Comparison of ENCODE assay signal across 8 cellular contexts in the genomic region with DNA sequence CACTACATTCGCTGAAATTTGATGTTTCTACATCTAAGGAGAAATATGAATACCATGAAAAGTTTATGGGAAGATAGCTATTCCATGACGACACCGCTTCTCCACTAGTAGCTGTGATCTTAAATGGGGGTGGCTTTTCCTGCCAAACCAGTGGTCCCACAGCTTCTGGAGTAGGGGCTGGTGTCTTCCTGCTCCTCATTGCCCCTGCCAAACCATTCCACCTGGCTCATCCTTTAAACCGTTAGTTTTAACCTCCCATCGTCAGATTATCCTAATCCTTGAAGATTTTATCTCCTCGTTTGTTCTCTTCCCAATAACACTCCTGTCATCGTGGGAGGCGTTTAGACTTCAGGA. TPM values are rescaled to one million over a fixed set of nuclear protein-coding genes. Genes with fewer than 3 reads are reported as not detected.
DNase-seq lines count a peak whose midpoint lies in the region; ATAC-seq and TF ChIP-seq lines count a peak whose summit lies in the region.

No MANE protein-coding gene starts in this region.

- ATAC-seq in naive B cell (ENCODE audit: low read depth in 2 of 2) (no peak), GM19351 (IDR thresholded peaks at IDR 0.05; ENCODE audit: unreplicated experiment) (no peak)

- peaks cover 13 to 33% (median 17%) of the 10 kb centered on the region in 7 donors for H3K9me3 Mint-ChIP-seq in naive B cell

- peak overlapping the region in 5 of 6 donors; percentile 9 to 98 (median 95) for H3K27ac Mint-ChIP-seq in naive B cell

- peak overlapping the region; percentile 72 for H3K27ac ChIP-seq in cingulate gyrus (ENCODE audit: low read depth, low read length)

- peaks cover 21 to 27% of the 10 kb centered on the region in 2 donors for H3K36me3 Mint-ChIP-seq in naive B cell

- H3K4me3 ChIP-seq in AG10803 (ENCODE audit: low read length) = peak overlapping the region; percentile 95
- peak overlapping the region; percentile 67 for H3K4me3 ChIP-seq in Jurkat, Clone E6-1 (ENCODE audit: low read length)

- H3K27me3 Mint-ChIP-seq in naive B cell = no peaks in the 10 kb centered on the region

- TF ChIP-seq CTCF in AG10803 (conservative IDR thresholded peaks at IDR 0.05; ENCODE audit: low read length) = no peak

- peak overlapping the region; percentile 93 to 100 (median 99) for H3K4me3 Mint-ChIP-seq in naive B cell

- DNase-seq in AG10803 (ENCODE audit: low read depth) (no peak), naive B cell (no peak), EL (no peak), NCI-H1417 treated with DMSO at 0.1 percent for 48 hours (lab: John Stamatoyannopoulos, UW) (no peak), NCI-H1417 (lab: John Stamatoyannopoulos, UW) (no peak)
- DNase-seq in Jurkat, Clone E6-1 (ENCODE audit: low read depth, low spot score) = no peak

- peaks cover 19 to 29% (median 22%) of the 10 kb centered on the region in 3 donors for H3K4me1 Mint-ChIP-seq in naive B cell

RNA-seq across cellular contexts. Expression of gene ZNF230, which starts 0.6 kb away (rescaled TPM):
- polyA plus RNA-seq in Jurkat, Clone E6-1 (2012; ENCODE audit: insufficient read depth, insufficient read length) = 1.1 TPM
- 1 to 10 TPM; 1.9 to 8.8 (median 3.9) TPM for polyA plus RNA-seq in naive B cell (ENCODE audit: low read depth in 6 of 6)

RNA-seq across cellular contexts. Expression of gene ZNF155, which starts 18.2 kb away (rescaled TPM):
- not detected for polyA plus RNA-seq in Jurkat, Clone E6-1 (2012; ENCODE audit: insufficient read depth, insufficient read length)
- polyA plus RNA-seq in naive B cell (ENCODE audit: low read depth in 6 of 6) = 1 to 10 TPM in 5 of 6 donors, not detected in 1; 1.9 to 4.4 (median 3.2) TPM

RNA-seq across cellular contexts. Expression of gene ZNF222, which starts 23.0 kb away (rescaled TPM):
- not detected for polyA plus RNA-seq in Jurkat, Clone E6-1 (2012; ENCODE audit: insufficient read depth, insufficient read length)
- 1 to 10 TPM; 3.6 to 5.3 (median 4.6) TPM for polyA plus RNA-seq in naive B cell (ENCODE audit: low read depth in 6 of 6)

RNA-seq across cellular contexts. Expression of gene ZNF223, which starts 49.6 kb away (rescaled TPM):
- not detected for polyA plus RNA-seq in Jurkat, Clone E6-1 (2012; ENCODE audit: insufficient read depth, insufficient read length)
- polyA plus RNA-seq in naive B cell (ENCODE audit: low read depth in 6 of 6) = 1 to 10 TPM in 5 of 6 donors, not detected in 1; 1.9 to 3.3 (median 2.9) TPM

RNA-seq across cellular contexts. Expression of gene ZNF221, which starts 51.2 kb away (rescaled TPM):
- not detected for polyA plus RNA-seq in Jurkat, Clone E6-1 (2012; ENCODE audit: insufficient read depth, insufficient read length)
- polyA plus RNA-seq in naive B cell (ENCODE audit: low read depth in 6 of 6) = 1 to 10 TPM in 2 of 6 donors, under 1 TPM in 3, not detected in 1; 0.41 to 4.6 (median 0.97) TPM
